Comparison of ENCODE assay signal across 8 cellular contexts in the genomic region with DNA sequence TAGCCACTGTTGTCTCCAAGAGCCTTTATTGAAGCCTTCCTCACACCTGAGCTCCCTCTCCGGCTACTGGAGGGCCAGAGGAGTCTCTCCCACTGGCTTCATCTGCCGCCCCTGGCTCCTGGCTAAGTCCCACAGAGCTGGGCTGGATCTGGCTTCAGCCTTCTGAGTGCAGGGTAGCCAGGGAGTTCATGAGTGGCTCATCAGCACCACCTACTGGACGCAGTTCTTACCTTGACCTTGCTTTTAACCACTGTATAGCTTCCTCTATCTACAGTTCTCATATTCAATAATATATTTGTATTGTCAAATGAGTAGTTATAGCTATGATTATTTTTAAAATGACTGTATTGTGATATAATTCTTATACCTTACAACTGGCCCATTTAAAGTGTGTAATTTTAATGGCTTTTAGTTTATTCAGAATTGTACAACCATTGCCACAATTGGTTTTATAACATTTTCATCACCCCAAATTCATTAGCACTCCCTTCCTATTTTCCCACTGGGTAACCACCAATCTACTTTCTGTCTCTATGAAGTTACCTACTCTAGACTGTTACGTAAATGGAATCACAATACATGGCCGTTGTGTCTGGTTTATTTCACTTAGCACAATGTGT. TPM values are rescaled to one million over a fixed set of nuclear protein-coding genes. Genes with fewer than 3 reads are reported as not detected.
DNase-seq lines count a peak whose midpoint lies in the region; ATAC-seq and TF ChIP-seq lines count a peak whose summit lies in the region.

No MANE protein-coding gene starts in this region.

- H3K36me3 Mint-ChIP-seq in activated naive CD8-positive, alpha-beta T cell treated with anti-CD3 and anti-CD28 coated beads for 36 hours = no peaks in the 10 kb centered on the region
- peaks cover 3% of the 10 kb centered on the region for H3K36me3 Mint-ChIP-seq in progenitor cell of endocrine pancreas (ENCODE audit: insufficient read depth)

- H3K4me3 Mint-ChIP-seq in activated naive CD8-positive, alpha-beta T cell treated with anti-CD3 and anti-CD28 coated beads for 36 hours = no peak overlapping the region
- H3K4me3 Mint-ChIP-seq in progenitor cell of endocrine pancreas (ENCODE audit: low read depth) = no peak overlapping the region

- H3K9me3 Mint-ChIP-seq in activated naive CD8-positive, alpha-beta T cell treated with anti-CD3 and anti-CD28 coated beads for 36 hours = peaks cover 12% of the 10 kb centered on the region
- H3K9me3 Mint-ChIP-seq in progenitor cell of endocrine pancreas (ENCODE audit: low read depth) = peaks cover 14% of the 10 kb centered on the region

- no peak overlapping the region for H3K4me3 ChIP-seq in aorta (ENCODE audit: low read length in 2 of 2)

- H3K4me1 Mint-ChIP-seq in activated naive CD8-positive, alpha-beta T cell treated with anti-CD3 and anti-CD28 coated beads for 36 hours = no peaks in the 10 kb centered on the region
- H3K4me1 Mint-ChIP-seq in progenitor cell of endocrine pancreas (ENCODE audit: low read depth) = peaks cover 12% of the 10 kb centered on the region

- no peak overlapping the region for H3K27ac ChIP-seq in aorta (ENCODE audit: low read depth in 1 of 2, low read length in 2 of 2)

- TF ChIP-seq CTCF in GM12873 (IDR thresholded peaks at IDR 0.05; ENCODE audit: insufficient read depth, low read depth, low read length, missing control alignments) = peak; percentile 83
- TF ChIP-seq CTCF in progenitor cell of endocrine pancreas (IDR thresholded peaks at IDR 0.05; ENCODE audit: unreplicated experiment) = peak; percentile 87

- no peaks in the 10 kb centered on the region for H3K27me3 ChIP-seq in aorta (ENCODE audit: control insufficient read depth in 1 of 2, insufficient read depth in 2 of 2, low read length in 1 of 2)

- H3K9me3 ChIP-seq in aorta (ENCODE audit: control insufficient read depth, low read length) = no peaks in the 10 kb centered on the region

- no peaks in the 10 kb centered on the region for H3K36me3 ChIP-seq in aorta (ENCODE audit: control insufficient read depth in 1 of 2, insufficient read depth in 2 of 2, low read length in 1 of 2)

- peak; percentile 93 for DNase-seq in NCI-H1092 treated with DMSO at 0.1 percent for 48 hours (lab: John Stamatoyannopoulos, UW)
- peak; percentile 85 for DNase-seq in SKM-1 (lab: John Stamatoyannopoulos, UW; ENCODE audit: unreplicated experiment)
- peak; percentile 63 for DNase-seq in activated naive CD8-positive, alpha-beta T cell treated with anti-CD3 and anti-CD28 coated beads for 36 hours
- DNase-seq in Right ventricle myocardium inferior (ENCODE audit: missing footprints) = peak; percentile 72
- DNase-seq in progenitor cell of endocrine pancreas (ENCODE audit: low spot score, unreplicated experiment) = peak; percentile 61
- peak; percentile 85 to 88 for DNase-seq in aorta

- 13 to 17% methylated on average over 5 of the region's 5 CpGs for WGBS in aorta, 2 donors

- intact Hi-C loops in Right ventricle myocardium inferior (cut with DNase I) (loop anchor here (1.0 to 5.0 kb wide), 2 partner anchors 199 to 355 kb away; no protein-coding TSS in a partner anchor), aorta (cut with DNase I) (loop anchor here (2.0 to 5.0 kb wide), 3 partner anchors 200 to 355 kb away; no protein-coding TSS in a partner anchor)

- H3K4me1 ChIP-seq in aorta (ENCODE audit: control insufficient read depth in 1 of 2, insufficient read depth in 2 of 2, low read length in 2 of 2) = no peaks in the 10 kb centered on the region

- peak; percentile 99 for ATAC-seq in HG02623 (IDR thresholded peaks at IDR 0.05; ENCODE audit: unreplicated experiment)
- peak; percentile 97 for ATAC-seq in Right ventricle myocardium inferior
- ATAC-seq in aorta (ENCODE audit: low FRiP score) = peak; percentile 92

- H3K27ac Mint-ChIP-seq in activated naive CD8-positive, alpha-beta T cell treated with anti-CD3 and anti-CD28 coated beads for 36 hours = no peak overlapping the region
- no peak overlapping the region for H3K27ac Mint-ChIP-seq in progenitor cell of endocrine pancreas

- H3K27me3 Mint-ChIP-seq in activated naive CD8-positive, alpha-beta T cell treated with anti-CD3 and anti-CD28 coated beads for 36 hours = no peaks in the 10 kb centered on the region
- peaks cover 8% of the 10 kb centered on the region for H3K27me3 Mint-ChIP-seq in progenitor cell of endocrine pancreas

RNA-seq across cellular contexts. Expression of a gene that starts 17.7 kb away (rescaled TPM):
- total RNA-seq in activated naive CD8-positive, alpha-beta T cell treated with anti-CD3 and anti-CD28 coated beads for 36 hours = not detected
- not detected for total RNA-seq in Right ventricle myocardium inferior
- total RNA-seq in progenitor cell of endocrine pancreas = 0.29 and 0.38 TPM in 2 replicates
- total RNA-seq in aorta = under 1 TPM in 1 of 2 donors, not detected in 1; 0.49 TPM
- polyA plus RNA-seq in aorta = 1 to 10 TPM in 1 of 2 donors, not detected in 1; 5.4 TPM

RNA-seq across cellular contexts. Expression of a gene that starts 45.6 kb away (rescaled TPM):
- total RNA-seq in activated naive CD8-positive, alpha-beta T cell treated with anti-CD3 and anti-CD28 coated beads for 36 hours = 10 to 100 TPM in 1 of 2 experiments, 1 to 10 TPM in 1; 9.6 to 10.3 TPM
- 10.7 TPM for total RNA-seq in Right ventricle myocardium inferior
- 18.1 and 18.4 TPM in 2 replicates for total RNA-seq in progenitor cell of endocrine pancreas
- total RNA-seq in aorta = 10 to 100 TPM; 16.0 to 21.1 TPM
- 1 to 10 TPM; 1.3 to 3.0 TPM for polyA plus RNA-seq in aorta

RNA-seq across cellular contexts. Expression of a gene that starts 55.9 kb away (rescaled TPM):
- total RNA-seq in activated naive CD8-positive, alpha-beta T cell treated with anti-CD3 and anti-CD28 coated beads for 36 hours = 100 to 1,000 TPM; 201 to 207 TPM
- total RNA-seq in Right ventricle myocardium inferior (66.4 TPM), progenitor cell of endocrine pancreas (176 and 182 TPM in 2 replicates), aorta (10 to 100 TPM; 74.0 to 99.2 TPM)
- 10 to 100 TPM; 26.7 to 74.5 TPM for polyA plus RNA-seq in aorta
